Comparison of ENCODE assay signal across 8 cellular contexts in genomic region chr1:39214021-39214713, GRCh38. TPM values are rescaled to one million over a fixed set of nuclear protein-coding genes. Genes with fewer than 3 reads are reported as not detected.
A peak's percentile ranks its signal among the peaks of the same experiment; 100 is the strongest.
DNase-seq lines count a peak whose midpoint lies in the region; ATAC-seq and TF ChIP-seq lines count a peak whose summit lies in the region.

No MANE protein-coding gene starts in this region.

- peak overlapping the region; percentile 53 for H3K4me3 Mint-ChIP-seq in CD8-positive, alpha-beta T cell

- H3F3A ChIP-seq in SK-N-SH (replicated peaks; ENCODE audit: insufficient read depth), result peaks cover 44% of the 10 kb centered on the region

- H3K79me2 ChIP-seq in SK-N-SH (ENCODE audit: insufficient read depth), result peaks cover 84% of the 10 kb centered on the region

- peaks cover 62% of the 10 kb centered on the region for H3K4me1 Mint-ChIP-seq in CD8-positive, alpha-beta T cell (ENCODE audit: low read depth)

- 39% methylated on average over 7 of the region's 7 CpGs for WGBS in SK-N-SH (ENCODE audit: low lambda C conversion rate)

- no peak overlapping the region for H3K27ac ChIP-seq in CD8-positive, alpha-beta T cell (ENCODE audit: low read depth, low read length)
- H3K27ac ChIP-seq in SK-N-SH (ENCODE audit: low read depth in 2 of 2, low read length in 1 of 2), result peak overlapping the region; percentile 73 to 96; a peak in 3 of 4 replicates
- H3K27ac ChIP-seq in neutrophil, result peak overlapping the region; percentile 84

- peak overlapping the region; percentile 74 for H3K4me2 ChIP-seq in SK-N-SH

- no peaks in the 10 kb centered on the region for H3K9me3 ChIP-seq in CD8-positive, alpha-beta T cell (ENCODE audit: low read length)
- H3K9me3 ChIP-seq in SK-N-SH, result no peaks in the 10 kb centered on the region
- no peaks in the 10 kb centered on the region for H3K9me3 ChIP-seq in neutrophil

- peaks cover 4% of the 10 kb centered on the region for H3K9me3 Mint-ChIP-seq in CD8-positive, alpha-beta T cell

- TF ChIP-seq CTCF in CD8-positive, alpha-beta T cell (IDR thresholded peaks at IDR 0.05), result no peak
- TF ChIP-seq CTCF in SK-N-SH (IDR thresholded peaks at IDR 0.05) (no peak), neutrophil (IDR thresholded peaks at IDR 0.05) (no peak)

- CTCF ChIA-PET in CD8-positive, alpha-beta T cell (lab: Charles Lee), result interaction anchor here (0.9 to 9.5 kb wide), 7 partner anchors 7 to 44 kb away, joined by 3 to 133 read pairs (median 5); partner anchors contain the start of gene MACF1
- CTCF ChIA-PET in SK-N-SH (lab: Yijun Ruan, JAX), result interaction anchor here (1.1 to 4.5 kb wide), 4 partner anchors 21 to 197 kb away, joined by 3 to 17 read pairs (median 5); no protein-coding TSS in a partner anchor

- peaks cover 25% of the 10 kb centered on the region for H4K20me1 ChIP-seq in SK-N-SH (ENCODE audit: insufficient read depth)

- DNase-seq in CD8-positive, alpha-beta T cell, result no peak
- DNase-seq in SK-N-SH, result no peak
- DNase-seq in HuH-7.5 (ENCODE audit: low spot score), result no peak
- no peak for DNase-seq in HT-29 (ENCODE audit: low spot score)
- no peak for DNase-seq in NCI-H1105 treated with DMSO at 0.1 percent for 48 hours (lab: John Stamatoyannopoulos, UW)

- POLR2A ChIA-PET in CD8-positive, alpha-beta T cell (lab: Charles Lee), result interaction anchor here (0.6 to 5.3 kb wide), 5 partner anchors 9 to 44 kb away, joined by 3 to 35 read pairs (median 8); partner anchors contain the start of gene MACF1
- POLR2A ChIA-PET in SK-N-SH (lab: Yijun Ruan, JAX), result no interaction called here

- H3K36me3 ChIP-seq in CD8-positive, alpha-beta T cell (ENCODE audit: insufficient read depth, low read length), result no peaks in the 10 kb centered on the region
- H3K36me3 ChIP-seq in SK-N-SH (replicated peaks in 1 of 2; ENCODE audit: control insufficient read depth in 1 of 2, insufficient read depth in 2 of 2, low read length in 1 of 2), result peaks cover 0 to 10% of the 10 kb centered on the region in 2 experiments
- no peaks in the 10 kb centered on the region for H3K36me3 ChIP-seq in neutrophil

- H3K9me2 ChIP-seq in SK-N-SH, result no peaks in the 10 kb centered on the region

- H3K27ac Mint-ChIP-seq in CD8-positive, alpha-beta T cell, result peak overlapping the region; percentile 92

- peaks cover 50% of the 10 kb centered on the region for H3K4me1 ChIP-seq in CD8-positive, alpha-beta T cell (ENCODE audit: insufficient read depth, low read length)
- H3K4me1 ChIP-seq in SK-N-SH (ENCODE audit: control insufficient read depth in 1 of 2, insufficient read depth in 2 of 2, low read depth in 1 of 2, low read length in 1 of 2) (peaks cover 8 to 43% of the 10 kb centered on the region in 2 experiments), neutrophil (ENCODE audit: control insufficient read depth in 1 of 2, insufficient read depth in 1 of 2, low read depth in 1 of 2, low read length in 1 of 2) (peaks cover 29 to 31% of the 10 kb centered on the region in 2 experiments)

- intact Hi-C loops in CD8-positive, alpha-beta T cell (cut with DNase I, micrococcal nuclease), result loop anchor here in 1 of 2 experiments (2.0 kb wide), 1 partner anchor 17 kb away; no protein-coding TSS in a partner anchor

- ATAC-seq in CD8-positive, alpha-beta T cell, result no peak
- ATAC-seq in esophagus mucosa, result peak; percentile 61
- ATAC-seq in GM18858 (IDR thresholded peaks at IDR 0.05; ENCODE audit: unreplicated experiment), result no peak

- H3K27me3 Mint-ChIP-seq in CD8-positive, alpha-beta T cell (ENCODE audit: low read depth), result no peaks in the 10 kb centered on the region

- no peak overlapping the region for H3K4me3 ChIP-seq in CD8-positive, alpha-beta T cell (ENCODE audit: low read depth, low read length)
- H3K4me3 ChIP-seq in SK-N-SH (ENCODE audit: low read depth in 2 of 2, low read length in 1 of 2), result peak overlapping the region in 1 of 2 experiments; percentile 26; a peak in 1 of 4 replicates
- H3K4me3 ChIP-seq in neutrophil (ENCODE audit: low read depth in 1 of 2, low read length in 1 of 2), result no peak overlapping the region

- H3K9ac ChIP-seq in SK-N-SH, result peak overlapping the region; percentile 56; the same call in 1 of the 2 replicates

- no peaks in the 10 kb centered on the region for H3K27me3 ChIP-seq in CD8-positive, alpha-beta T cell (ENCODE audit: insufficient read depth, low read length)
- H3K27me3 ChIP-seq in SK-N-SH (ENCODE audit: insufficient read depth), result no peaks in the 10 kb centered on the region
- no peaks in the 10 kb centered on the region for H3K27me3 ChIP-seq in neutrophil

- peak in 1 of 2 experiments; percentile 25; a peak in 1 of 4 replicates for TF ChIP-seq EP300 in SK-N-SH (IDR thresholded peaks at IDR 0.05; ENCODE audit: borderline replicate concordance in 1 of 2, low read depth in 1 of 2, low read length in 1 of 2)

- H3K36me3 Mint-ChIP-seq in CD8-positive, alpha-beta T cell, result peaks cover 12% of the 10 kb centered on the region

- H2AFZ ChIP-seq in SK-N-SH (ENCODE audit: low read depth), result no peak overlapping the region

- TF ChIP-seq RAD21 in SK-N-SH (IDR thresholded peaks at IDR 0.05; ENCODE audit: low read length), result no peak

TF ChIP-seq in SK-N-SH, 30 proteins besides CTCF, POLR2A, EP300 and RAD21 (continues in another document):
- TF ChIP-seq RFX5 (IDR thresholded peaks at IDR 0.05; ENCODE audit: low read length), result no peak
- peak; percentile 19; the same call in 1 of the 2 replicates for TF ChIP-seq TAF1 (IDR thresholded peaks at IDR 0.05; ENCODE audit: borderline replicate concordance, low read depth, low read length)
- TF ChIP-seq MXI1 (IDR thresholded peaks at IDR 0.05; ENCODE audit: low read depth, low read length), result no peak
- no peak for TF ChIP-seq USF1 (IDR thresholded peaks at IDR 0.05; ENCODE audit: borderline replicate concordance, low read depth)
- no peak for TF ChIP-seq CHD2 (IDR thresholded peaks at IDR 0.05; ENCODE audit: low read length, partially characterized antibody)
- TF ChIP-seq RXRA (IDR thresholded peaks at IDR 0.05; ENCODE audit: borderline replicate concordance, low read depth), result no peak
- TF ChIP-seq SMC3 (IDR thresholded peaks at IDR 0.05; ENCODE audit: low read depth, low read length), result no peak
- TF ChIP-seq YY1 (IDR thresholded peaks at IDR 0.05; ENCODE audit: low read depth), result no peak
- peak; percentile 66 for TF ChIP-seq TCF12 (IDR thresholded peaks at IDR 0.05)
- no peak for TF ChIP-seq TEAD4 (IDR thresholded peaks at IDR 0.05; ENCODE audit: borderline replicate concordance, insufficient read depth)
- 0 out of 2 replicates have a peak, but pooled peaks have one; percentile 25 for TF ChIP-seq JUND (IDR thresholded peaks at IDR 0.05)
- 0 out of 2 replicates have a peak, but pooled peaks have one; percentile 13 for TF ChIP-seq NFIC (IDR thresholded peaks at IDR 0.05; ENCODE audit: borderline replicate concordance)
- no peak for TF ChIP-seq NRF1 (IDR thresholded peaks at IDR 0.05; ENCODE audit: low read depth, low read length)
- TF ChIP-seq RCOR1 (IDR thresholded peaks at IDR 0.05; ENCODE audit: low read length), result no peak
- no peak for TF ChIP-seq POLR2AphosphoS5 (IDR thresholded peaks at IDR 0.05; ENCODE audit: low read depth, low read length)
- no peak for TF ChIP-seq MEF2A (IDR thresholded peaks at IDR 0.05; ENCODE audit: borderline replicate concordance, low read depth)
- TF ChIP-seq FOXM1 (IDR thresholded peaks at IDR 0.05; ENCODE audit: low read depth), result no peak
- no peak for TF ChIP-seq GATA2 (CRISPR knock-in tag; IDR thresholded peaks at IDR 0.05)
- 0 out of 2 replicates have a peak, but pooled peaks have one; percentile 35 for TF ChIP-seq MAX (IDR thresholded peaks at IDR 0.05; ENCODE audit: low read depth)
- no peak for TF ChIP-seq ELF1 (IDR thresholded peaks at IDR 0.05)
- TF ChIP-seq FOXJ3 (CRISPR knock-in tag; IDR thresholded peaks at IDR 0.05), result no peak
- TF ChIP-seq IRF3 (IDR thresholded peaks at IDR 0.05; ENCODE audit: low read depth, low read length), result no peak

RNA-seq across cellular contexts. Expression of gene MACF1, which starts 9.7 kb away (rescaled TPM):
- 100 to 1,000 TPM; 184 to 193 TPM for total RNA-seq in CD8-positive, alpha-beta T cell
- 37.6 and 45.9 TPM in 2 replicates for polyA plus RNA-seq in SK-N-SH (2012; rRNA removed)
- polyA plus RNA-seq in SK-N-SH (2012; cell fraction: cytosol; rRNA removed), result 34.1 and 37.3 TPM in 2 replicates
- polyA plus RNA-seq in SK-N-SH (2012; cell fraction: nucleus; rRNA removed), result 141 and 172 TPM in 2 replicates
- 155 TPM for total RNA-seq in esophagus mucosa
- 77.4 and 79.5 TPM in 2 replicates for total RNA-seq in HT-29 (2014; rRNA removed; shearing (Covaris generic))
